ENCODE assay signal across 27 cellular contexts in genomic region chr6:158253248-158253647, GRCh38.
"Had no signal": no experiment of that assay in that cellular context is flagged by ENCODE, and none has a peak within 500 bp of the region (broad histone marks: within the 10 kb centered on the region; RNA-seq: fewer than 3 reads in every experiment).

No MANE protein-coding gene starts in this region.

- H3K27ac ChIP-seq: ascending aorta, body of pancreas, KMS-11, SJCRH30 had no signal

- H3K27ac Mint-ChIP-seq: activated CD8-positive, alpha-beta T cell treated with anti-CD3 and anti-CD28 coated beads for 36 hours; activated naive CD4-positive, alpha-beta T cell treated with anti-CD3 and anti-CD28 coated beads, Interleukin-2, amount 10 ng/mL, durations not matched to agents 7 days and 5 days; activated T-cell treated with anti-CD3 and anti-CD28 coated beads, Interleukin-2, amount 50 U/mL, for 72 hours; activated T-helper 2 cell treated with anti-CD3 and anti-CD28 coated beads, Interferon-gamma antibody, Interleukin-2, Interleukin-4, amounts not matched to agents 10 μg/mL and 5 μg/mL and 100 μg/mL, durations not matched to agents 14 hours and 24 hours and 36 hours had no signal

- H3K9me3 ChIP-seq: ascending aorta, body of pancreas, MG63, SJCRH30, SK-N-SH had no signal

- H3K36me3 ChIP-seq: ascending aorta, MG63 had no signal

- DNase-seq: activated CD4-positive, alpha-beta T cell treated with anti-CD3 and anti-CD28 coated beads for 4 hours; activated CD8-positive, alpha-beta memory T cell treated with anti-CD3 and anti-CD28 coated beads, Interleukin-2, amount 50 U/mL, for 4 hours; activated CD8-positive, alpha-beta T cell treated with anti-CD3 and anti-CD28 coated beads for 36 hours; activated gamma-delta T cell treated with Interleukin-2 at 50 U/mL for 16 hours; activated naive CD4-positive, alpha-beta T cell treated with anti-CD3 and anti-CD28 coated beads, Interleukin-2, amount 10 ng/mL, durations not matched to agents 7 days and 5 days; activated T-cell treated with anti-CD3 and anti-CD28 coated beads, Interleukin-2, amount 50 U/mL, for 72 hours; amniotic stem cell; body of pancreas; central memory CD4-positive, alpha-beta T cell; MV-4-11; NCI-H1092 treated with DMSO at 0.1 percent for 48 hours; NCI-H1436; NCI-H1694 treated with DMSO at 0.1 percent for 48 hours; NCI-H2081 treated with DMSO at 0.1 percent for 48 hours; NCI-H2227 treated with DMSO at 0.1 percent for 48 hours; NCI-H446 treated with DMSO at 0.1 percent for 48 hours; NCI-H748 treated with DMSO at 0.1 percent for 48 hours; RPMI8226; SJCRH30; SK-N-SH; T-helper 1 cell had no signal

- H3K27me3 Mint-ChIP-seq: activated CD8-positive, alpha-beta T cell treated with anti-CD3 and anti-CD28 coated beads for 36 hours; activated naive CD4-positive, alpha-beta T cell treated with anti-CD3 and anti-CD28 coated beads, Interleukin-2, amount 10 ng/mL, durations not matched to agents 7 days and 5 days had no signal

- ATAC-seq: activated CD4-positive, CD25-positive, alpha-beta regulatory T cell treated with anti-CD3 and anti-CD28 coated beads, Interleukin-2, amount 50 U/mL, for 24 hours; activated CD8-positive, alpha-beta T cell treated with anti-CD3 and anti-CD28 coated beads for 36 hours; activated T-cell treated with anti-CD3 and anti-CD28 coated beads, Interleukin-2, amount 50 U/mL, for 72 hours; body of pancreas; Right ventricle myocardium inferior had no signal

- H3K4me3 Mint-ChIP-seq: activated CD8-positive, alpha-beta T cell treated with anti-CD3 and anti-CD28 coated beads for 36 hours; activated naive CD4-positive, alpha-beta T cell treated with anti-CD3 and anti-CD28 coated beads, Interleukin-2, amount 10 ng/mL, durations not matched to agents 7 days and 5 days; activated T-cell treated with anti-CD3 and anti-CD28 coated beads, Interleukin-2, amount 50 U/mL, for 72 hours had no signal

- H3K27me3 ChIP-seq: ascending aorta, body of pancreas, MG63, SJCRH30 had no signal

- H3K4me3 ChIP-seq: ascending aorta, body of pancreas, MG63, SJCRH30 had no signal

- H3K9me3 Mint-ChIP-seq: activated CD8-positive, alpha-beta T cell treated with anti-CD3 and anti-CD28 coated beads for 36 hours; activated naive CD4-positive, alpha-beta T cell treated with anti-CD3 and anti-CD28 coated beads, Interleukin-2, amount 10 ng/mL, durations not matched to agents 7 days and 5 days; activated T-cell treated with anti-CD3 and anti-CD28 coated beads, Interleukin-2, amount 50 U/mL, for 72 hours; activated T-helper 2 cell treated with anti-CD3 and anti-CD28 coated beads, Interferon-gamma antibody, Interleukin-2, Interleukin-4, amounts not matched to agents 10 μg/mL and 5 μg/mL and 100 μg/mL, durations not matched to agents 14 hours and 24 hours and 36 hours had no signal
